21 cellular contexts compared by ENCODE assay signal in the genomic region with DNA sequence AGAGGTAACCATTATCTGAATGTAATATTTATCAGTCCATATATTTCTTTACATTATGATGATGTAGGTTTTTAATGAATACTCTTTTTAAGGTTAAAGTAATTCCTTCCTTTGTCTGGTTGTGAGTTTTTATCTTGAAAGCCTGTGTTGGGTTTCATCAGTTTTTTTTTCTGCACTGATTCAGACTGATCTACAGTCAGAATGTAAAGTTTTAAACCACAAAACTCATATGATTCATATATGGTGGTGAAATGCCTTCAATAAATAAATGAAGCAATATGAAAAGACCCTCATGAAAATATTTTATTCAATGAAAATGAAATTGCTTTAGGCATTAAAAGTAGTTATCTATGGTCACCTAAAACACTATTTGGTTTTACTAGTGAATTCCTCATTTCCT. TPM values are rescaled to one million over a fixed set of nuclear protein-coding genes. Genes with fewer than 3 reads are reported as not detected.
DNase-seq lines count a peak whose midpoint lies in the region; ATAC-seq, FAIRE-seq and TF ChIP-seq lines count a peak whose summit lies in the region.
"Had no signal": no experiment of that assay in that cellular context is flagged by ENCODE, and none has a peak within 500 bp of the region (broad histone marks: within the 10 kb centered on the region; RNA-seq: fewer than 3 reads in every experiment).

No MANE protein-coding gene starts in this region.

- intact Hi-C loops in PC-9 (cut with micrococcal nuclease; ENCODE audit: unreplicated experiment) (no loop called here), mammary epithelial cell (cut with micrococcal nuclease) (no loop called here), testis (cut with DNase I; ENCODE audit: low total_unique reads) (no loop called here), posterior cingulate gyrus (cut with DNase I) (no loop called here)

- H3F3A ChIP-seq in PC-9 (ENCODE audit: insufficient read depth, low read depth) = no peaks in the 10 kb centered on the region

- H2AFZ ChIP-seq in PC-9 (no peak overlapping the region), mammary epithelial cell (ENCODE audit: low read depth, low read length) (no peak overlapping the region)

- no peaks in the 10 kb centered on the region for H3K9me2 ChIP-seq in PC-9 (ENCODE audit: insufficient read depth)

- peaks cover 13% of the 10 kb centered on the region; the same call in 1 of the 2 replicates for H3K4me1 ChIP-seq in PC-9 (replicated peaks; ENCODE audit: insufficient read depth)
- H3K4me1 ChIP-seq in mammary epithelial cell (ENCODE audit: insufficient read depth, low read length) = peaks cover 4% of the 10 kb centered on the region
- H3K4me1 ChIP-seq in foreskin keratinocyte = peaks cover 12% of the 10 kb centered on the region
- H3K4me1 ChIP-seq in testis = no peaks in the 10 kb centered on the region

- BruUV-seq in PC-9 (replicated peaks; lab: Mats Ljungman, UMichigan) (no TSS peak), mammary epithelial cell (replicated peaks; lab: Mats Ljungman, UMichigan) (no TSS peak)

- no peak overlapping the region for H3K4me3 ChIP-seq in PC-9
- no peak overlapping the region for H3K4me3 ChIP-seq in mammary epithelial cell (replicated peaks in 1 of 3; ENCODE audit: insufficient read depth in 1 of 3, low read depth in 2 of 3, low read length in 3 of 3)
- no peak overlapping the region for H3K4me3 ChIP-seq in testis

- H3K9me3 ChIP-seq in PC-9 (ENCODE audit: insufficient read depth, low read depth) (no peaks in the 10 kb centered on the region), mammary epithelial cell (replicated peaks; ENCODE audit: insufficient read depth, low read length) (no peaks in the 10 kb centered on the region), testis (no peaks in the 10 kb centered on the region)

- H3K4me2 ChIP-seq in PC-9 (no peak overlapping the region), mammary epithelial cell (ENCODE audit: insufficient read depth, low read depth, low read length) (no peak overlapping the region)

- H3K79me2 ChIP-seq in PC-9 (ENCODE audit: low read depth) (no peaks in the 10 kb centered on the region), mammary epithelial cell (ENCODE audit: insufficient read depth, low read length) (no peaks in the 10 kb centered on the region)

- H3K27me3 ChIP-seq in PC-9 (ENCODE audit: insufficient read depth, low read depth) (no peaks in the 10 kb centered on the region), mammary epithelial cell (ENCODE audit: insufficient read depth, low read length) (no peaks in the 10 kb centered on the region), foreskin keratinocyte (no peaks in the 10 kb centered on the region), testis (no peaks in the 10 kb centered on the region)

- TF ChIP-seq POLR2A in testis (IDR thresholded peaks at IDR 0.05) = no peak

- DNase-seq in PC-9 (no peak), mammary epithelial cell (peak; percentile 40), foreskin keratinocyte (peak in 1 of 2 donors; percentile 13), testis (no peak), posterior cingulate gyrus (no peak), iPS-NIHi11 (ENCODE audit: low spot score) (no peak)
- DNase-seq: 8988T; Calu3; CD8-positive, alpha-beta memory T cell; DMS153; GDM1; Karpas-422; NCI-H1694; NCI-H2081; NCI-H2171 treated with DMSO at 0.1 percent for 48 hours; NCI-H524 treated with DMSO at 0.1 percent for 48 hours; Right ventricle myocardium superior had no signal

- H3K9ac ChIP-seq in mammary epithelial cell (ENCODE audit: insufficient read depth, low read length) = no peak overlapping the region

- in situ Hi-C loops in mammary epithelial cell (cut with MboI; ENCODE audit: low sequenced_read_pairs in 2 of 2) = no loop called here

- no peaks in the 10 kb centered on the region for H4K20me1 ChIP-seq in PC-9 (ENCODE audit: insufficient read depth)
- H4K20me1 ChIP-seq in mammary epithelial cell (ENCODE audit: insufficient read depth, low read length) = no peaks in the 10 kb centered on the region

- CTCF ChIA-PET in PC-9 (lab: Charles Lee) (no interaction called here), mammary epithelial cell (lab: Charles Lee; ENCODE audit: low non-redundant PET) (no interaction called here)

- TF ChIP-seq CTCF in PC-9 (conservative IDR thresholded peaks at IDR 0.05) (no peak), mammary epithelial cell (conservative IDR thresholded peaks at IDR 0.05 in 1 of 2, IDR thresholded peaks at IDR 0.05 in 1 of 2; ENCODE audit: extremely low read depth in 1 of 2, insufficient read depth in 1 of 2, low read depth in 1 of 2, low read length in 2 of 2) (no peak), foreskin keratinocyte (conservative IDR thresholded peaks at IDR 0.05) (no peak), testis (IDR thresholded peaks at IDR 0.05) (no peak)

- dilution Hi-C loops in mammary epithelial cell (cut with HindIII; ENCODE audit: low sequenced_read_pairs) = no loop called here

- FAIRE-seq in A204.1 (lab: Jason Lieb, UNC) = peak; percentile 21
- FAIRE-seq: H1 had no signal

- POLR2A ChIA-PET in PC-9 (lab: Charles Lee; ENCODE audit: unreplicated experiment) = no interaction called here

- peak; percentile 47 for ATAC-seq in foreskin keratinocyte
- ATAC-seq: HCT116 had no signal

- H3K36me3 ChIP-seq in PC-9 (ENCODE audit: low read depth) (no peaks in the 10 kb centered on the region), mammary epithelial cell (ENCODE audit: insufficient read depth, low read length) (no peaks in the 10 kb centered on the region), testis (ENCODE audit: low read depth, missing control alignments) (no peaks in the 10 kb centered on the region)

- H3K27ac ChIP-seq in PC-9 (0 out of 2 replicates have a peak overlapping the region, but pooled peaks have one; percentile 9), mammary epithelial cell (ENCODE audit: insufficient read depth, low read depth, low read length) (no peak overlapping the region), foreskin keratinocyte (no peak overlapping the region), testis (no peak overlapping the region)
- H3K27ac ChIP-seq: C4-2B had no signal

RNA-seq across cellular contexts. Expression of a gene that starts 47.1 kb away (rescaled TPM):
- total RNA-seq in PC-9 (2021) (15.7 and 16.4 TPM in 2 replicates), mammary epithelial cell (1 to 10 TPM; 5.6 to 8.5 TPM), foreskin keratinocyte (1.2 and 1.9 TPM in 2 replicates), testis (10 to 100 TPM; 20.2 to 47.7 TPM)
- polyA plus RNA-seq in mammary epithelial cell (3.6 TPM), foreskin keratinocyte (0.37 and 0.47 TPM in 2 replicates), testis (ENCODE audit: insufficient read depth, low read depth, low replicate concordance) (26.0 TPM)
- polyA minus RNA-seq in mammary epithelial cell = not detected
- total RNA-seq: CD8-positive, alpha-beta memory T cell had no signal
- polyA plus RNA-seq: CD8-positive, alpha-beta memory T cell had no signal
